In genomic region chr10:118309911-118310310, GRCh38 we compare ENCODE assay signal across 20 cellular contexts. TPM values are rescaled to one million over a fixed set of nuclear protein-coding genes. Genes with fewer than 3 reads are reported as not detected.
DNase-seq lines count a peak whose midpoint lies in the region; ATAC-seq and TF ChIP-seq lines count a peak whose summit lies in the region.
"Had no signal": no experiment of that assay in that cellular context is flagged by ENCODE, and none has a peak within 500 bp of the region (broad histone marks: within the 10 kb centered on the region; RNA-seq: fewer than 3 reads in every experiment).

No MANE protein-coding gene starts in this region.

- peaks cover 49% of the 10 kb centered on the region for H3K36me3 Mint-ChIP-seq in osteocyte (ENCODE audit: unreplicated experiment)

- H3K4me1 ChIP-seq in A673 (ENCODE audit: insufficient read depth, low read length, poor library complexity, severe bottlenecking) = no peaks in the 10 kb centered on the region
- no peaks in the 10 kb centered on the region for H3K4me1 ChIP-seq in HEK293 (ENCODE audit: control insufficient read depth, insufficient read depth, low read length)

- POLR2A ChIA-PET in A673 (lab: Charles Lee; ENCODE audit: low non-redundant PET) = interaction anchor here (0.6 kb wide), 1 partner anchor 1623 kb away, joined by 4 read pairs; no protein-coding TSS in a partner anchor
- POLR2A ChIA-PET in HEK293 (lab: Yijun Ruan, JAX) = no interaction called here

- TSS peak; percentile 35 for BruUV-seq in A673 (replicated peaks; lab: Mats Ljungman, UMichigan)

- peaks cover 20% of the 10 kb centered on the region for H3K4me1 Mint-ChIP-seq in osteocyte (ENCODE audit: unreplicated experiment)
- H3K4me1 Mint-ChIP-seq: H9 had no signal

- no peaks in the 10 kb centered on the region for H3K9me3 Mint-ChIP-seq in osteocyte (ENCODE audit: unreplicated experiment)
- H3K9me3 Mint-ChIP-seq: GM23338, H9 had no signal

- CTCF ChIA-PET in A673 (lab: Charles Lee) = no interaction called here
- CTCF ChIA-PET in HEK293 (lab: Yijun Ruan, JAX) = no interaction called here

- TF ChIP-seq CTCF in A673 (conservative IDR thresholded peaks at IDR 0.05; ENCODE audit: low read depth, low read length) (no peak), HEK293 (tag by site-specific recombination; IDR thresholded peaks at IDR 0.05) (no peak), VCaP (conservative IDR thresholded peaks at IDR 0.05) (no peak), osteocyte (IDR thresholded peaks at IDR 0.05) (no peak), GM13976 (IDR thresholded peaks at IDR 0.05; ENCODE audit: borderline replicate concordance, control extremely low read depth, extremely low read depth, insufficient read depth, missing control alignments) (no peak)

- no peaks in the 10 kb centered on the region for H3K27me3 Mint-ChIP-seq in osteocyte (ENCODE audit: unreplicated experiment)

- H3K27me3 ChIP-seq in A673 (replicated peaks; ENCODE audit: insufficient read depth, low read depth, low read length, poor library complexity) = no peaks in the 10 kb centered on the region

- H3K36me3 ChIP-seq in A673 (ENCODE audit: insufficient read depth, low read length, poor library complexity, severe bottlenecking) (peaks cover 12% of the 10 kb centered on the region), HEK293 (ENCODE audit: control insufficient read depth in 2 of 2, insufficient read depth in 1 of 2, low read length in 2 of 2) (peaks cover 0 to 40% of the 10 kb centered on the region in 2 experiments)

- H3K4me3 ChIP-seq in A673 (ENCODE audit: low read depth, low read length, poor library complexity, severe bottlenecking) (no peak overlapping the region), HEK293 (ENCODE audit: low read depth, low read length) (no peak overlapping the region)
- H3K4me3 ChIP-seq: GM23338 had no signal

- peak overlapping the region; percentile 13 for H3K27ac Mint-ChIP-seq in osteocyte (ENCODE audit: unreplicated experiment)
- H3K27ac Mint-ChIP-seq: GM23338, H9 had no signal

- no peak for DNase-seq in A673 (ENCODE audit: low spot score)
- DNase-seq in osteocyte (ENCODE audit: extremely low spot score, unreplicated experiment) = no peak
- DNase-seq in GM13976 (ENCODE audit: low spot score) = no peak
- DNase-seq in D341Med (ENCODE audit: low spot score) = no peak
- DNase-seq: C1 segment of cervical spinal cord, H9, Karpas-422, MM.1S, NCI-H1048, NCI-H1694, NCI-H2029 treated with DMSO at 0.1 percent for 48 hours, NCI-H2227 treated with DMSO at 0.1 percent for 48 hours, NCI-H526 treated with DMSO at 0.1 percent for 48 hours, SHP77, T-helper 1 cell had no signal

- in situ Hi-C loops in GM13976 (cut with MboI; ENCODE audit: low sequenced_read_pairs, unreplicated experiment) = no loop called here

- H3K9me3 ChIP-seq in A673 (ENCODE audit: low read depth, low read length, poor library complexity, severe bottlenecking) (no peaks in the 10 kb centered on the region), HEK293 (ENCODE audit: control insufficient read depth, insufficient read depth, low read depth, low read length) (no peaks in the 10 kb centered on the region)

- no peak for ATAC-seq in HG03135 (IDR thresholded peaks at IDR 0.05; ENCODE audit: unreplicated experiment)
- ATAC-seq: GM23338 had no signal

- intact Hi-C loops in A673 (cut with micrococcal nuclease; ENCODE audit: unreplicated experiment) = no loop called here

- H3K27ac ChIP-seq in A673 (ENCODE audit: low read depth, low read length, poor library complexity, severe bottlenecking) = no peak overlapping the region
- H3K27ac ChIP-seq in HEK293 (ENCODE audit: extremely low read depth, low read depth, low read length) = no peak overlapping the region
- peak overlapping the region; percentile 7; the same call in 1 of the 2 replicates for H3K27ac ChIP-seq in VCaP
- H3K27ac ChIP-seq: RWPE1 had no signal

- H3K4me3 Mint-ChIP-seq in osteocyte (ENCODE audit: unreplicated experiment) = no peak overlapping the region
- H3K4me3 Mint-ChIP-seq: GM23338, H9 had no signal

TF ChIP-seq in HEK293, 187 proteins besides CTCF, POLR2A, EP300 and RAD21:
- TF ChIP-seq, protein P1, sequence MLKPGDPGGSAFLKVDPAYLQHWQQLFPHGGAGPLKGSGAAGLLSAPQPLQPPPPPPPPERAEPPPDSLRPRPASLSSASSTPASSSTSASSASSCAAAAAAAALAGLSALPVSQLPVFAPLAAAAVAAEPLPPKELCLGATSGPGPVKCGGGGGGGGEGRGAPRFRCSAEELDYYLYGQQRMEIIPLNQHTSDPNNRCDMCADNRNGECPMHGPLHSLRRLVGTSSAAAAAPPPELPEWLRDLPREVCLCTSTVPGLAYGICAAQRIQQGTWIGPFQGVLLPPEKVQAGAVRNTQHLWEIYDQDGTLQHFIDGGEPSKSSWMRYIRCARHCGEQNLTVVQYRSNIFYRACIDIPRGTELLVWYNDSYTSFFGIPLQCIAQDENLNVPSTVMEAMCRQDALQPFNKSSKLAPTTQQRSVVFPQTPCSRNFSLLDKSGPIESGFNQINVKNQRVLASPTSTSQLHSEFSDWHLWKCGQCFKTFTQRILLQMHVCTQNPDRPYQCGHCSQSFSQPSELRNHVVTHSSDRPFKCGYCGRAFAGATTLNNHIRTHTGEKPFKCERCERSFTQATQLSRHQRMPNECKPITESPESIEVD (tag by site-specific recombination; IDR thresholded peaks at IDR 0.05) = peak; percentile 78
- no peak for TF ChIP-seq ZNF529 (tag by site-specific recombination; IDR thresholded peaks at IDR 0.05; ENCODE audit: insufficient replicate concordance)
- no peak for TF ChIP-seq ZNF747 (tag by site-specific recombination; IDR thresholded peaks at IDR 0.05)
- TF ChIP-seq ZNF341 (tag by site-specific recombination; IDR thresholded peaks at IDR 0.05; ENCODE audit: low read depth) = no peak
- peak; percentile 21; the same call in 1 of the 2 replicates for TF ChIP-seq OSR2 (tag by site-specific recombination; IDR thresholded peaks at IDR 0.05)
- no peak for TF ChIP-seq WT1 (tag by site-specific recombination; IDR thresholded peaks at IDR 0.05)
- no peak for TF ChIP-seq ZNF514 (tag by site-specific recombination; IDR thresholded peaks at IDR 0.05)
- TF ChIP-seq YY1 (tag by site-specific recombination; IDR thresholded peaks at IDR 0.05) = no peak
- TF ChIP-seq KLF1 (tag by site-specific recombination; IDR thresholded peaks at IDR 0.05) = no peak

RNA-seq across cellular contexts. Expression of gene FAM204A, which starts 32.2 kb away (rescaled TPM):
- total RNA-seq in A673 (2021) (85.2 and 103 TPM in 2 replicates), osteocyte (62.3 and 66.6 TPM in 2 replicates)
